In genomic region chr11:67056640-67057409, GRCh38 we compare ENCODE assay signal across 1 cellular context.
TF ChIP-seq lines count a peak whose summit lies in the region.

A gene with protein sequence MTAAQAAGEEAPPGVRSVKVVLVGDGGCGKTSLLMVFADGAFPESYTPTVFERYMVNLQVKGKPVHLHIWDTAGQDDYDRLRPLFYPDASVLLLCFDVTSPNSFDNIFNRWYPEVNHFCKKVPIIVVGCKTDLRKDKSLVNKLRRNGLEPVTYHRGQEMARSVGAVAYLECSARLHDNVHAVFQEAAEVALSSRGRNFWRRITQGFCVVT (plus strand): TSS chr11:67056847. CDS start chr11:67056903, 56 bp downstream.

TF ChIP-seq in HepG2, 621 proteins besides CTCF, POLR2A, EP300 and RAD21 (continued from another document and continues in another):
- TF ChIP-seq, protein P1, sequence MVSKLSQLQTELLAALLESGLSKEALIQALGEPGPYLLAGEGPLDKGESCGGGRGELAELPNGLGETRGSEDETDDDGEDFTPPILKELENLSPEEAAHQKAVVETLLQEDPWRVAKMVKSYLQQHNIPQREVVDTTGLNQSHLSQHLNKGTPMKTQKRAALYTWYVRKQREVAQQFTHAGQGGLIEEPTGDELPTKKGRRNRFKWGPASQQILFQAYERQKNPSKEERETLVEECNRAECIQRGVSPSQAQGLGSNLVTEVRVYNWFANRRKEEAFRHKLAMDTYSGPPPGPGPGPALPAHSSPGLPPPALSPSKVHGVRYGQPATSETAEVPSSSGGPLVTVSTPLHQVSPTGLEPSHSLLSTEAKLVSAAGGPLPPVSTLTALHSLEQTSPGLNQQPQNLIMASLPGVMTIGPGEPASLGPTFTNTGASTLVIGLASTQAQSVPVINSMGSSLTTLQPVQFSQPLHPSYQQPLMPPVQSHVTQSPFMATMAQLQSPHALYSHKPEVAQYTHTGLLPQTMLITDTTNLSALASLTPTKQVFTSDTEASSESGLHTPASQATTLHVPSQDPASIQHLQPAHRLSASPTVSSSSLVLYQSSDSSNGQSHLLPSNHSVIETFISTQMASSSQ (IDR thresholded peaks at IDR 0.05; ENCODE audit: low read depth): no peak
- TF ChIP-seq, protein P1 (CRISPR knock-in tag; IDR thresholded peaks at IDR 0.05; ENCODE audit: borderline replicate concordance): no peak
- TF ChIP-seq KDM5B (CRISPR knock-in tag; IDR thresholded peaks at IDR 0.05; ENCODE audit: borderline replicate concordance) (no peak; the same call in 1 of the 2 replicates), ZZZ3 (CRISPR knock-in tag; IDR thresholded peaks at IDR 0.05; ENCODE audit: borderline replicate concordance) (0 out of 2 replicates have a peak, but pooled peaks have one; percentile 54), ARNT (IDR thresholded peaks at IDR 0.05) (no peak), CBX2 (IDR thresholded peaks at IDR 0.05; ENCODE audit: low read depth, low read length) (no peak), CBX2 (CRISPR knock-in tag; IDR thresholded peaks at IDR 0.05; ENCODE audit: low read depth) (no peak), ZMAT3 (CRISPR knock-in tag; conservative IDR thresholded peaks at IDR 0.05) (no peak), EEA1 (CRISPR knock-in tag; IDR thresholded peaks at IDR 0.05; ENCODE audit: borderline replicate concordance) (no peak), ZNF777 (CRISPR knock-in tag; IDR thresholded peaks at IDR 0.05) (peak; percentile 89), RBFOX2 (IDR thresholded peaks at IDR 0.05; ENCODE audit: low read depth, low read length) (0 out of 2 replicates have a peak, but pooled peaks have one; percentile 26), SP5 (CRISPR knock-in tag; IDR thresholded peaks at IDR 0.05; ENCODE audit: borderline replicate concordance, low read depth) (peak; percentile 53; the same call in 1 of the 2 replicates), ZHX1 (CRISPR knock-in tag; IDR thresholded peaks at IDR 0.05; ENCODE audit: low read depth) (no peak), THYN1 (CRISPR knock-in tag; IDR thresholded peaks at IDR 0.05; ENCODE audit: borderline replicate concordance, low read depth) (no peak), ZNF362 (CRISPR knock-in tag; IDR thresholded peaks at IDR 0.05; ENCODE audit: borderline replicate concordance) (no peak), DR1 (CRISPR knock-in tag; IDR thresholded peaks at IDR 0.05) (no peak), MAZ (IDR thresholded peaks at IDR 0.05; ENCODE audit: borderline replicate concordance, low read depth, low read length) (no peak), MAZ (CRISPR knock-in tag; IDR thresholded peaks at IDR 0.05; ENCODE audit: low read depth) (peak; percentile 62; the same call in 1 of the 2 replicates), ZNF784 (CRISPR knock-in tag; IDR thresholded peaks at IDR 0.05; ENCODE audit: borderline replicate concordance) (0 out of 2 replicates have a peak, but pooled peaks have one; percentile 65), ZNF776 (CRISPR knock-in tag; IDR thresholded peaks at IDR 0.05) (peak; percentile 44; the same call in 1 of the 2 replicates), ZBTB37 (CRISPR knock-in tag; IDR thresholded peaks at IDR 0.05) (no peak), ZSCAN29 (CRISPR knock-in tag; conservative IDR thresholded peaks at IDR 0.05) (no peak), ZIK1 (CRISPR knock-in tag; IDR thresholded peaks at IDR 0.05; ENCODE audit: borderline replicate concordance, low read depth) (no peak), EZH2 (conservative IDR thresholded peaks at IDR 0.05; ENCODE audit: low read depth, low read length) (no peak)
- TF ChIP-seq, protein P2, sequence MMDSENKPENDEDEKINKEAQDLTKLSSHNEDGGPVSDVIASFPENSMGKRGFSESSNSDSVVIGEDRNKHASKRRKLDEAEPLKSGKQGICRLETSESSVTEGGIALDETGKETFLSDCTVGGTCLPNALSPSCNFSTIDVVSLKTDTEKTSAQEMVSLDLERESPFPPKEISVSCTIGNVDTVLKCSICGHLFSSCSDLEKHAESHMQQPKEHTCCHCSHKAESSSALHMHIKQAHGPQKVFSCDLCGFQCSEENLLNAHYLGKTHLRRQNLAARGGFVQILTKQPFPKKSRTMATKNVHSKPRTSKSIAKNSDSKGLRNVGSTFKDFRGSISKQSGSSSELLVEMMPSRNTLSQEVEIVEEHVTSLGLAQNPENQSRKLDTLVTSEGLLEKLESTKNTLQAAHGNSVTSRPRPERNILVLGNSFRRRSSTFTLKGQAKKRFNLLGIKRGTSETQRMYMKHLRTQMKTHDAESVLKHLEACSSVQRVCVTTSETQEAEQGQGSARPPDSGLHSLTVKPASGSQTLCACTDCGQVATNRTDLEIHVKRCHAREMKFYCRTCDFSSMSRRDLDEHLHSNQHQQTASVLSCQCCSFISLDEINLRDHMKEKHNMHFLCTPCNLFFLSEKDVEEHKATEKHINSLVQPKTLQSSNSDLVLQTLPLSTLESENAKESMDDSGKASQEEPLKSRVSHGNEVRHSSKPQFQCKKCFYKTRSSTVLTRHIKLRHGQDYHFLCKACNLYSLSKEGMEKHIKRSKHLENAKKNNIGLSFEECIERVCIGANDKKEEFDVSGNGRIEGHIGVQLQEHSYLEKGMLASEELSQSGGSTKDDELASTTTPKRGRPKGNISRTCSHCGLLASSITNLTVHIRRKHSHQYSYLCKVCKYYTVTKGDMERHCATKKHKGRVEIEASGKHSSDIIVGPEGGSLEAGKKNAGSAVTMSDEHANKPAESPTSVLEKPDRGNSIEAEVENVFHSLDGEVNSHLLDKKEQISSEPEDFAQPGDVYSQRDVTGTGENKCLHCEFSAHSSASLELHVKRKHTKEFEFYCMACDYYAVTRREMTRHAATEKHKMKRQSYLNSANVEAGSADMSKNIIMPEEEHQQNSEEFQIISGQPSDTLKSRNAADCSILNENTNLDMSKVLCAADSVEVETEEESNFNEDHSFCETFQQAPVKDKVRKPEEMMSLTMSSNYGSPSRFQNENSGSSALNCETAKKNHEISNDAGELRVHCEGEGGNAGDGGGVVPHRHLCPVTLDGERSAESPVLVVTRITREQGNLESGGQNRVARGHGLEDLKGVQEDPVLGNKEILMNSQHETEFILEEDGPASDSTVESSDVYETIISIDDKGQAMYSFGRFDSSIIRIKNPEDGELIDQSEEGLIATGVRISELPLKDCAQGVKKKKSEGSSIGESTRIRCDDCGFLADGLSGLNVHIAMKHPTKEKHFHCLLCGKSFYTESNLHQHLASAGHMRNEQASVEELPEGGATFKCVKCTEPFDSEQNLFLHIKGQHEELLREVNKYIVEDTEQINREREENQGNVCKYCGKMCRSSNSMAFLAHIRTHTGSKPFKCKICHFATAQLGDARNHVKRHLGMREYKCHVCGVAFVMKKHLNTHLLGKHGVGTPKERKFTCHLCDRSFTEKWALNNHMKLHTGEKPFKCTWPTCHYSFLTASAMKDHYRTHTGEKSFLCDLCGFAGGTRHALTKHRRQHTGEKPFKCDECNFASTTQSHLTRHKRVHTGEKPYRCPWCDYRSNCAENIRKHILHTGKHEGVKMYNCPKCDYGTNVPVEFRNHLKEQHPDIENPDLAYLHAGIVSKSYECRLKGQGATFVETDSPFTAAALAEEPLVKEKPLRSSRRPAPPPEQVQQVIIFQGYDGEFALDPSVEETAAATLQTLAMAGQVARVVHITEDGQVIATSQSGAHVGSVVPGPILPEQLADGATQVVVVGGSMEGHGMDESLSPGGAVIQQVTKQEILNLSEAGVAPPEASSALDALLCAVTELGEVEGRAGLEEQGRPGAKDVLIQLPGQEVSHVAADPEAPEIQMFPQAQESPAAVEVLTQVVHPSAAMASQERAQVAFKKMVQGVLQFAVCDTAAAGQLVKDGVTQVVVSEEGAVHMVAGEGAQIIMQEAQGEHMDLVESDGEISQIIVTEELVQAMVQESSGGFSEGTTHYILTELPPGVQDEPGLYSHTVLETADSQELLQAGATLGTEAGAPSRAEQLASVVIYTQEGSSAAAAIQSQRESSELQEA (CRISPR knock-in tag; IDR thresholded peaks at IDR 0.05; ENCODE audit: not compliant biosample characterization): no peak
- TF ChIP-seq, protein P3, sequence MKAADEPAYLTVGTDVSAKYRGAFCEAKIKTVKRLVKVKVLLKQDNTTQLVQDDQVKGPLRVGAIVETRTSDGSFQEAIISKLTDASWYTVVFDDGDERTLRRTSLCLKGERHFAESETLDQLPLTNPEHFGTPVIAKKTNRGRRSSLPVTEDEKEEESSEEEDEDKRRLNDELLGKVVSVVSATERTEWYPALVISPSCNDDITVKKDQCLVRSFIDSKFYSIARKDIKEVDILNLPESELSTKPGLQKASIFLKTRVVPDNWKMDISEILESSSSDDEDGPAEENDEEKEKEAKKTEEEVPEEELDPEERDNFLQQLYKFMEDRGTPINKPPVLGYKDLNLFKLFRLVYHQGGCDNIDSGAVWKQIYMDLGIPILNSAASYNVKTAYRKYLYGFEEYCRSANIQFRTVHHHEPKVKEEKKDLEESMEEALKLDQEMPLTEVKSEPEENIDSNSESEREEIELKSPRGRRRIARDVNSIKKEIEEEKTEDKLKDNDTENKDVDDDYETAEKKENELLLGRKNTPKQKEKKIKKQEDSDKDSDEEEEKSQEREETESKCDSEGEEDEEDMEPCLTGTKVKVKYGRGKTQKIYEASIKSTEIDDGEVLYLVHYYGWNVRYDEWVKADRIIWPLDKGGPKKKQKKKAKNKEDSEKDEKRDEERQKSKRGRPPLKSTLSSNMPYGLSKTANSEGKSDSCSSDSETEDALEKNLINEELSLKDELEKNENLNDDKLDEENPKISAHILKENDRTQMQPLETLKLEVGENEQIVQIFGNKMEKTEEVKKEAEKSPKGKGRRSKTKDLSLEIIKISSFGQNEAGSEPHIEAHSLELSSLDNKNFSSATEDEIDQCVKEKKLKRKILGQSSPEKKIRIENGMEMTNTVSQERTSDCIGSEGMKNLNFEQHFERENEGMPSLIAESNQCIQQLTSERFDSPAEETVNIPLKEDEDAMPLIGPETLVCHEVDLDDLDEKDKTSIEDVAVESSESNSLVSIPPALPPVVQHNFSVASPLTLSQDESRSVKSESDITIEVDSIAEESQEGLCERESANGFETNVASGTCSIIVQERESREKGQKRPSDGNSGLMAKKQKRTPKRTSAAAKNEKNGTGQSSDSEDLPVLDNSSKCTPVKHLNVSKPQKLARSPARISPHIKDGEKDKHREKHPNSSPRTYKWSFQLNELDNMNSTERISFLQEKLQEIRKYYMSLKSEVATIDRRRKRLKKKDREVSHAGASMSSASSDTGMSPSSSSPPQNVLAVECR (CRISPR knock-in tag; IDR thresholded peaks at IDR 0.05; ENCODE audit: borderline replicate concordance): peak; percentile 28; the same call in 1 of the 2 replicates
- TF ChIP-seq, protein P4, sequence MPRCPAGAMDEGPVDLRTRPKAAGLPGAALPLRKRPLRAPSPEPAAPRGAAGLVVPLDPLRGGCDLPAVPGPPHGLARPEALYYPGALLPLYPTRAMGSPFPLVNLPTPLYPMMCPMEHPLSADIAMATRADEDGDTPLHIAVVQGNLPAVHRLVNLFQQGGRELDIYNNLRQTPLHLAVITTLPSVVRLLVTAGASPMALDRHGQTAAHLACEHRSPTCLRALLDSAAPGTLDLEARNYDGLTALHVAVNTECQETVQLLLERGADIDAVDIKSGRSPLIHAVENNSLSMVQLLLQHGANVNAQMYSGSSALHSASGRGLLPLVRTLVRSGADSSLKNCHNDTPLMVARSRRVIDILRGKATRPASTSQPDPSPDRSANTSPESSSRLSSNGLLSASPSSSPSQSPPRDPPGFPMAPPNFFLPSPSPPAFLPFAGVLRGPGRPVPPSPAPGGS (CRISPR knock-in tag; IDR thresholded peaks at IDR 0.05): peak; percentile 51; the same call in 1 of the 2 replicates
